In the genomic region with DNA sequence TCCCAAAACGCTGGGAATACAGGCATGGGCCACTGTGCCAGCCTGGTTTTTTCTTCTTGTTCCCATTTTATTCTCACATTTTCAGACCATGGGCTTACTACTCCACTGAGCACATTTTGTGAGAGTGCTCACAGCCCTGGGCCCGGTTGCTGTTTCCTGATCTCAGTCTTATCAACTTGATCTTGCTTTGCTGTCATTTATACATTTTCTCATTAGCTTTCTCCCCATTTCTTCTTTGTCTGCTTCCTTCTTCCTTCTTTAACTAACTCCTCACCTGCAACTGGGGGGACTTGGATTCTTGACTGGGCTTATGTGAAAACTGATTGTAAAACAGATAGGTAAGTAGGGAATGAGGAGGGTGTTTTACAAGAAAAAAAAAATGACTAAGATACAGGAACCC, we compare ENCODE assay signal across 20 cellular contexts.
A peak's percentile ranks its signal among the peaks of the same experiment; 100 is the strongest.
DNase-seq lines count a peak whose midpoint lies in the region; ATAC-seq and TF ChIP-seq lines count a peak whose summit lies in the region.
"Had no signal": no experiment of that assay in that cellular context is flagged by ENCODE, and none has a peak within 500 bp of the region (broad histone marks: within the 10 kb centered on the region; RNA-seq: fewer than 3 reads in every experiment).

No MANE protein-coding gene starts in this region.

- no peaks in the 10 kb centered on the region for H3K36me3 ChIP-seq in DND-41 (ENCODE audit: insufficient read depth, low read length)
- H3K36me3 ChIP-seq in parathyroid adenoma (ENCODE audit: control insufficient read depth, insufficient read depth, low read length) = no peaks in the 10 kb centered on the region
- H3K36me3 ChIP-seq: colonic mucosa, tibial nerve had no signal

- CTCF ChIA-PET in RWPE1 (lab: Yijun Ruan, JAX) = no interaction called here

- no peaks in the 10 kb centered on the region for H3K9me3 ChIP-seq in DND-41 (ENCODE audit: insufficient read depth, low read length, severe bottlenecking)
- H3K9me3 ChIP-seq in parathyroid adenoma (ENCODE audit: control insufficient read depth, low read length) = no peaks in the 10 kb centered on the region
- H3K9me3 ChIP-seq: colonic mucosa, tibial nerve had no signal

- H3K4me1 ChIP-seq in DND-41 (ENCODE audit: insufficient read depth, low read length) (peaks cover 11% of the 10 kb centered on the region), parathyroid adenoma (peaks cover 15% of the 10 kb centered on the region)
- H3K4me1 ChIP-seq: colonic mucosa, tibial nerve had no signal

- H3K27ac ChIP-seq in DND-41 (ENCODE audit: low read length) (no peak overlapping the region), RWPE1 (peak overlapping the region; percentile 98), parathyroid adenoma (peak overlapping the region; percentile 53)
- H3K27ac ChIP-seq: colonic mucosa, tibial nerve had no signal

- no peak overlapping the region for H3K4me3 ChIP-seq in DND-41 (ENCODE audit: low read depth in 1 of 2, low read length in 2 of 2)
- no peak overlapping the region for H3K4me3 ChIP-seq in parathyroid adenoma (ENCODE audit: low read depth, low read length)
- H3K4me3 ChIP-seq: colonic mucosa, tibial nerve had no signal

- no peaks in the 10 kb centered on the region for H4K20me1 ChIP-seq in DND-41 (ENCODE audit: insufficient read depth, low read length)

- H3K27ac Mint-ChIP-seq in central memory CD8-positive, alpha-beta T cell (ENCODE audit: low read depth) = no peak overlapping the region
- H3K27ac Mint-ChIP-seq: activated T-helper 17 cell treated with anti-CD3 and anti-CD28 coated beads, Interleukin-2, amount 50 U/mL, for 72 hours; B cell had no signal

- no peak overlapping the region for H2AFZ ChIP-seq in DND-41 (ENCODE audit: low read depth, low read length)
- H2AFZ ChIP-seq in parathyroid adenoma = peak overlapping the region; percentile 23

- H3K27me3 Mint-ChIP-seq in central memory CD8-positive, alpha-beta T cell = peaks cover 11% of the 10 kb centered on the region
- H3K27me3 Mint-ChIP-seq: activated T-helper 17 cell treated with anti-CD3 and anti-CD28 coated beads, Interleukin-2, amount 50 U/mL, for 72 hours had no signal

- no peaks in the 10 kb centered on the region for H3K4me1 Mint-ChIP-seq in central memory CD8-positive, alpha-beta T cell
- H3K4me1 Mint-ChIP-seq: B cell had no signal

- H3K27me3 ChIP-seq in DND-41 (ENCODE audit: insufficient read depth, low read length, poor library complexity) (peaks cover 3% of the 10 kb centered on the region), parathyroid adenoma (ENCODE audit: control insufficient read depth, insufficient read depth, low read length) (no peaks in the 10 kb centered on the region)
- H3K27me3 ChIP-seq: colonic mucosa, tibial nerve had no signal

- no peak overlapping the region for H3K4me2 ChIP-seq in DND-41 (ENCODE audit: insufficient read depth, low read length)
- peak overlapping the region; percentile 39 for H3K4me2 ChIP-seq in parathyroid adenoma (ENCODE audit: low read length)

- no peaks in the 10 kb centered on the region for H3K36me3 Mint-ChIP-seq in central memory CD8-positive, alpha-beta T cell (ENCODE audit: insufficient read depth)

- DNase-seq in DND-41 (peak; percentile 24), RWPE1 (ENCODE audit: low spot score) (no peak), HPDE6-E6E7 (ENCODE audit: extremely low spot score) (no peak), nucleus accumbens (lab: John Stamatoyannopoulos, UW) (no peak), SHP77 (lab: John Stamatoyannopoulos, UW) (no peak)
- no peak for DNase-seq in central memory CD8-positive, alpha-beta T cell (ENCODE audit: low spot score in 2 of 2)
- DNase-seq: aorta, colonic mucosa, DMS 273 treated with DMSO at 0.1 percent for 48 hours, glutamatergic neuron, HCEC 1CT, MM.1S, NCI-H187 treated with DMSO at 0.1 percent for 48 hours, SHP77 treated with DMSO at 0.1 percent for 48 hours, T1000 had no signal

- TF ChIP-seq CTCF in DND-41 (IDR thresholded peaks at IDR 0.05; ENCODE audit: borderline replicate concordance, extremely low read depth, low read length, poor library complexity, severe bottlenecking) (no peak), RWPE1 (conservative IDR thresholded peaks at IDR 0.05; ENCODE audit: low read depth) (no peak), parathyroid adenoma (IDR thresholded peaks at IDR 0.05) (no peak)

- no peaks in the 10 kb centered on the region for H3K79me2 ChIP-seq in DND-41 (ENCODE audit: insufficient read depth, low read length)
- H3K79me2 ChIP-seq in parathyroid adenoma = no peaks in the 10 kb centered on the region

- POLR2A ChIA-PET in RWPE1 (lab: Yijun Ruan, JAX; ENCODE audit: low non-redundant PET) = interaction anchor here (0.7 kb wide), 1 partner anchor 11 kb away, joined by 7 read pairs; no protein-coding TSS in a partner anchor

- ATAC-seq in DND-41 (ENCODE audit: insufficient read depth, low read depth) = peak; percentile 59; the same call in 2 of the 3 replicates
- ATAC-seq in central memory CD8-positive, alpha-beta T cell (replicated peaks; ENCODE audit: extremely low read depth, poor library complexity, severe bottlenecking) = peak; percentile 31
- no peak for ATAC-seq in GM19324 (IDR thresholded peaks at IDR 0.05; ENCODE audit: low FRiP score, unreplicated experiment)

- no peak overlapping the region for H3K4me3 Mint-ChIP-seq in central memory CD8-positive, alpha-beta T cell
- H3K4me3 Mint-ChIP-seq: activated T-helper 17 cell treated with anti-CD3 and anti-CD28 coated beads, Interleukin-2, amount 50 U/mL, for 72 hours; B cell had no signal

- no peak overlapping the region for H3K9ac ChIP-seq in DND-41 (ENCODE audit: low read depth, low read length)
- H3K9ac ChIP-seq in parathyroid adenoma = no peak overlapping the region

- no peaks in the 10 kb centered on the region for H3K9me3 Mint-ChIP-seq in central memory CD8-positive, alpha-beta T cell
- H3K9me3 Mint-ChIP-seq: activated T-helper 17 cell treated with anti-CD3 and anti-CD28 coated beads, Interleukin-2, amount 50 U/mL, for 72 hours had no signal
